Comparison of ENCODE assay signal across 10 cellular contexts in the genomic region with DNA sequence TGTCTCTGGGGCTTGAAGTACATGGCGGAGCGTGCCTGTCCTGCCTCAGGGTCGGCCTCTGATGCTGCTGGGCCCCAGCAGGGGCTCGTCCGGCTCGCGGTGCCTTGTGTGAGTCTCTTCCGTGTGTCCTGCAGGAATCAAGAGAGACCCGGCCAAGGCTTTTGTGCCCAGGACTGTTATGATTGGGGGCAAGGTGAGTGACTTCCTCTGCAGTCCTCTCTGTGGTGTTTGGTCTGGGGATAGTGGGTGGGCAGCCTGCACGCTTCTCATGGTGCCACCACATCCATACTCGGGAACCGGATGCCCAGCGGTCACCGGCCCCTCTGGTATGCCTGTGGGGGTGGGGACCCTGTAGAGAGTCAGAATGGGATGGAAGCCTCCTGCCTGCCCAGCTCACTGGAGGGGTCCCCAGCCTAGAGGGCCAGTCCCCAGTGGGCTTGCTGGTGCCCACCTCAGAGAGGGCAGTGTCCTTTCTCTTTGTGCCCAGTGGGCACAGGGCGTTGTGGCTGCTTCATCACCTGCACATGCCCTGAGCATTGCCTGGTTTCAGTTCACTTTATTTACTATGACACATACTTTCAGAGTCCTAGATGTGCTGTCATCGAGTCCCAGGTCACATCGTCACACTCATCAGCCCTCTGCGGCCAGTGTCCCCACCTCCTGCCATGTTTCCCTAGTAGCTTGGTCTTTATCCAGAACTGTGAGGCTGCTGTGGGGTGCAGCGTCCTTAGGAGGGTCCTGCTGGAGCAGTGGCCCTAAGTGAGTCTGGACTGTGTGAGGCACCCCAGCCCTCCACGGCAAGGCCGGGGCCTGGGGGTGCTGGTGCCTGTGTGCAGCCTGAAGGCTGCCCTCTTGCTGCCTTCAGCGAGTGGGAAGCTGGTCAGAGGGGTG. TPM values are rescaled to one million over a fixed set of nuclear protein-coding genes. Genes with fewer than 3 reads are reported as not detected.
DNase-seq lines count a peak whose midpoint lies in the region; ATAC-seq and TF ChIP-seq lines count a peak whose summit lies in the region.
"Had no signal": no experiment of that assay in that cellular context is flagged by ENCODE, and none has a peak within 500 bp of the region (broad histone marks: within the 10 kb centered on the region; RNA-seq: fewer than 3 reads in every experiment).

No MANE protein-coding gene starts in this region.

- H3K4me3 Mint-ChIP-seq in naive B cell = peak overlapping the region in 1 of 8 donors; percentile 51
- no peak overlapping the region for H3K4me3 Mint-ChIP-seq in CD8-positive, alpha-beta memory T cell

- H3K9me3 ChIP-seq in testis = no peaks in the 10 kb centered on the region
- no peaks in the 10 kb centered on the region for H3K9me3 ChIP-seq in CD8-positive, alpha-beta memory T cell (ENCODE audit: low read length)

- POLR2A ChIA-PET in CD8-positive, alpha-beta memory T cell (lab: Charles Lee) = no interaction called here

- H3K27me3 Mint-ChIP-seq in naive B cell = no peaks in the 10 kb centered on the region
- no peaks in the 10 kb centered on the region for H3K27me3 Mint-ChIP-seq in CD8-positive, alpha-beta memory T cell

- H3K9me3 Mint-ChIP-seq in naive B cell = no peaks in the 10 kb centered on the region
- no peaks in the 10 kb centered on the region for H3K9me3 Mint-ChIP-seq in CD8-positive, alpha-beta memory T cell

- H3K36me3 Mint-ChIP-seq in naive B cell = peaks cover 24 to 27% of the 10 kb centered on the region in 2 donors
- H3K36me3 Mint-ChIP-seq in CD8-positive, alpha-beta memory T cell = peaks cover 7 to 81% (median 10%) of the 10 kb centered on the region in 3 donors

- CTCF ChIA-PET in CD8-positive, alpha-beta memory T cell (lab: Charles Lee) = no interaction called here

- H3K36me3 ChIP-seq in testis (ENCODE audit: low read depth, missing control alignments) = no peaks in the 10 kb centered on the region
- H3K36me3 ChIP-seq in CD8-positive, alpha-beta memory T cell (ENCODE audit: insufficient read depth, low read length) = no peaks in the 10 kb centered on the region

- intact Hi-C loops in testis (cut with DNase I; ENCODE audit: low total_unique reads) = no loop called here

- no peak for DNase-seq in naive B cell
- no peak for DNase-seq in stimulated activated CD4-positive, alpha-beta T cell treated with anti-CD3 and anti-CD28 coated beads, Interleukin-2, amount 100 ng/mL, for 48 hours
- DNase-seq in testis = no peak
- no peak for DNase-seq in CD8-positive, alpha-beta memory T cell
- no peak for DNase-seq in RKO (ENCODE audit: low spot score)
- DNase-seq: activated CD4-positive, CD25-positive, alpha-beta regulatory T cell treated with anti-CD3 and anti-CD28 coated beads, Interleukin-2, amount 50 U/mL, for 72 hours; NCI-H1105 had no signal

- peaks cover 7 to 13% (median 9%) of the 10 kb centered on the region in 3 donors for H3K4me1 Mint-ChIP-seq in naive B cell
- H3K4me1 Mint-ChIP-seq in CD8-positive, alpha-beta memory T cell = peaks cover 0 to 2% (median 0%) of the 10 kb centered on the region in 3 donors

- WGBS in testis, 2 donors = 92 to 93% methylated on average over 12 to 22 of the region's 22 CpGs

- TF ChIP-seq POLR2A in testis (IDR thresholded peaks at IDR 0.05) = no peak

- H3K27ac Mint-ChIP-seq in naive B cell = peak overlapping the region in 1 of 6 donors; percentile 9
- H3K27ac Mint-ChIP-seq in CD8-positive, alpha-beta memory T cell = peak overlapping the region in 1 of 8 donors; percentile 84

- H3K4me3 ChIP-seq in testis = no peak overlapping the region
- no peak overlapping the region for H3K4me3 ChIP-seq in CD8-positive, alpha-beta memory T cell (ENCODE audit: low read length)

- H3K4me1 ChIP-seq in testis = peaks cover 12% of the 10 kb centered on the region
- H3K4me1 ChIP-seq in CD8-positive, alpha-beta memory T cell (ENCODE audit: insufficient read depth, low read length) = no peaks in the 10 kb centered on the region

- H3K27ac ChIP-seq in testis = no peak overlapping the region
- H3K27ac ChIP-seq in CD8-positive, alpha-beta memory T cell (ENCODE audit: low read depth, low read length) = no peak overlapping the region

- TF ChIP-seq CTCF in testis (IDR thresholded peaks at IDR 0.05) = no peak

- ATAC-seq in GM18870 (IDR thresholded peaks at IDR 0.05; ENCODE audit: unreplicated experiment) (peak; percentile 88), GM21619 (IDR thresholded peaks at IDR 0.05; ENCODE audit: unreplicated experiment) (peak; percentile 96), HG03521 (IDR thresholded peaks at IDR 0.05; ENCODE audit: unreplicated experiment) (peak; percentile 92), naive B cell (ENCODE audit: low read depth in 2 of 2) (peak; percentile 40 to 67)

- no peaks in the 10 kb centered on the region for H3K27me3 ChIP-seq in testis
- no peaks in the 10 kb centered on the region for H3K27me3 ChIP-seq in CD8-positive, alpha-beta memory T cell (ENCODE audit: insufficient read depth, low read length, poor library complexity, severe bottlenecking)

RNA-seq across cellular contexts. Expression of a gene that starts 40.7 kb away (rescaled TPM):
- polyA plus RNA-seq in naive B cell (ENCODE audit: low read depth in 6 of 6) (10 to 100 TPM; 16.4 to 26.6 (median 22.8) TPM), testis (ENCODE audit: insufficient read depth, low read depth, low replicate concordance) (50.8 TPM)
- 10 to 100 TPM; 91.5 TPM for total RNA-seq in testis
- total RNA-seq in CD8-positive, alpha-beta memory T cell = 10 to 100 TPM; 32.5 to 35.7 TPM
- polyA plus RNA-seq in CD8-positive, alpha-beta memory T cell = 35.6 TPM
